In the genomic region with DNA sequence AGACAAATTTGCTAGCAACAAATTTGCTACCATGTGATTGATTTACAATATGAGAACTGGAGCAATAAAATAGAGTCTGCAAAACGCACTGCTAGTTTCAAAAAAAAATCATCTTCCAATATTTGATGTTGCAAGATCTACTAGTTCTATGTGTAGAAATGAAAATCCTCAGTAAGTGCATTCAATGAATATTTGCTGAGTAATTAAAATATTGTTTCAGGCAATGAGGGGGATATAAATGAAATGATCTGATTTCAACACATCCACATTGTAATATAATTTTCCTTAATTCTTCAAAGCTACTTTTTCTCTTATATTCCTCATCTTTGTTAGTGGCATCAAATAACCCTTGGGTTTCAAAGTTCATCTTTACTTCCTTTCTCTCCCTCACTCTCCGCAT, we compare ENCODE assay signal across 25 cellular contexts. TPM values are rescaled to one million over a fixed set of nuclear protein-coding genes. Genes with fewer than 3 reads are reported as not detected.
DNase-seq lines count a peak whose midpoint lies in the region; ATAC-seq, FAIRE-seq and TF ChIP-seq lines count a peak whose summit lies in the region.
"Had no signal": no experiment of that assay in that cellular context is flagged by ENCODE, and none has a peak within 500 bp of the region (broad histone marks: within the 10 kb centered on the region; RNA-seq: fewer than 3 reads in every experiment).

No MANE protein-coding gene starts in this region.

- H3K4me1 ChIP-seq in A549 (peaks cover 8% of the 10 kb centered on the region), IMR-90 (ENCODE audit: control insufficient read depth, insufficient read depth, low read length) (no peaks in the 10 kb centered on the region), tibial artery (no peaks in the 10 kb centered on the region)

- H3K23ac ChIP-seq in IMR-90 (ENCODE audit: low read depth, low read length), result no peak overlapping the region

- H3K14ac ChIP-seq in IMR-90 (replicated peaks; ENCODE audit: low read depth, low read length), result no peak overlapping the region

- POLR2A ChIA-PET in A549 (lab: Yijun Ruan, JAX) (no interaction called here), IMR-90 (lab: Charles Lee; ENCODE audit: unreplicated experiment) (no interaction called here)

- dilution Hi-C loops in IMR-90 (cut with HindIII; ENCODE audit: low sequenced_read_pairs, unreplicated experiment), result no loop called here

- no peak overlapping the region for H2AK5ac ChIP-seq in IMR-90 (ENCODE audit: low read depth, low read length)

- no peak overlapping the region for H3K9ac ChIP-seq in IMR-90 (ENCODE audit: low read depth, low read length)
- H3K9ac ChIP-seq: BLaER1 treated with 17β-estradiol and CSF1 and Interleukin-3, amounts not matched to agents 10 nM and 100 nM had no signal

- H3K27me3 ChIP-seq in IMR-90 (ENCODE audit: control insufficient read depth, insufficient read depth, low read length) (no peaks in the 10 kb centered on the region), tibial artery (no peaks in the 10 kb centered on the region)
- H3K27me3 ChIP-seq: BLaER1 treated with 17β-estradiol and CSF1 and Interleukin-3, amounts not matched to agents 10 nM and 100 nM had no signal

- no peak for TF ChIP-seq RAD21 in A549 (conservative IDR thresholded peaks at IDR 0.05 in 1 of 2, IDR thresholded peaks at IDR 0.05 in 1 of 2)
- TF ChIP-seq RAD21 in IMR-90 (IDR thresholded peaks at IDR 0.05; ENCODE audit: low read length), result no peak

- H2BK15ac ChIP-seq in IMR-90 (ENCODE audit: low read depth, low read length), result no peak overlapping the region

- TF ChIP-seq EP300 in A549 (IDR thresholded peaks at IDR 0.05), result no peak

- intact Hi-C loops in IMR-90 (cut with micrococcal nuclease), result no loop called here
- intact Hi-C loops in tibial artery (cut with DNase I; ENCODE audit: low total_unique reads), result no loop called here

- ATAC-seq in A549 (no peak), IMR-90 (ENCODE audit: low read depth) (no peak), T-helper 17 cell (no peak), omental fat pad (ENCODE audit: low FRiP score) (no peak)
- ATAC-seq: GM12878 had no signal

- no peak for DNase-seq in A549 (ENCODE audit: low read depth in 1 of 2, low spot score in 1 of 2)
- no peak for DNase-seq in IMR-90
- DNase-seq in T-helper 17 cell, result no peak
- no peak for DNase-seq in activated CD4-positive, alpha-beta T cell treated with anti-CD3 and anti-CD28 coated beads, Interleukin-2, amount 50 U/mL, for 48 hours
- DNase-seq in tibial artery, result no peak
- no peak for DNase-seq in omental fat pad (ENCODE audit: low spot score)
- DNase-seq: 8988T; AML-193; CD4-positive, alpha-beta T cell; CD8-positive, alpha-beta memory T cell; COR-L47; DMS 273 treated with DMSO at 0.1 percent for 48 hours; DMS153; DMS53; DMS79; DND-41; EL; GDM1 had no signal

- H3K4ac ChIP-seq in IMR-90 (ENCODE audit: low read depth, low read length), result no peak overlapping the region

- CTCF ChIA-PET in A549 (lab: Yijun Ruan, JAX), result no interaction called here
- CTCF ChIA-PET in IMR-90 (lab: Yijun Ruan, JAX), result no interaction called here

- no peaks in the 10 kb centered on the region for H4K20me1 ChIP-seq in IMR-90 (ENCODE audit: insufficient read depth, low read length)
- H4K20me1 ChIP-seq: BLaER1 treated with 17β-estradiol and CSF1 and Interleukin-3, amounts not matched to agents 10 nM and 100 nM had no signal

- TF ChIP-seq POLR2A in A549 (IDR thresholded peaks at IDR 0.05; ENCODE audit: low read length) (no peak), IMR-90 (IDR thresholded peaks at IDR 0.05; ENCODE audit: low read depth, low read length) (no peak)

- no peak overlapping the region for H4K8ac ChIP-seq in IMR-90 (ENCODE audit: low read depth in 2 of 2, low read length in 2 of 2)

- in situ Hi-C loops in IMR-90 (cut with MboI; ENCODE audit: low sequenced_read_pairs), result no loop called here

- peaks cover 3% of the 10 kb centered on the region for H3K36me3 Mint-ChIP-seq in T-helper 17 cell (ENCODE audit: low read depth)

- H3K4me1 Mint-ChIP-seq in T-helper 17 cell, result peaks cover 9% of the 10 kb centered on the region
- H3K4me1 Mint-ChIP-seq: B cell had no signal

- H3K4me3 ChIP-seq in A549, result no peak overlapping the region
- H3K4me3 ChIP-seq in IMR-90 (ENCODE audit: insufficient read depth, low read depth, low read length), result no peak overlapping the region
- H3K4me3 ChIP-seq in tibial artery, result no peak overlapping the region
- H3K4me3 ChIP-seq: BLaER1 treated with 17β-estradiol and CSF1 and Interleukin-3, amounts not matched to agents 10 nM and 100 nM; GM12878 had no signal

- no peak overlapping the region for H4K91ac ChIP-seq in IMR-90 (ENCODE audit: insufficient read depth, low read depth, low read length)

- no peak overlapping the region for H2BK120ac ChIP-seq in IMR-90 (ENCODE audit: low read depth, low read length)

- H3K4me3 Mint-ChIP-seq in T-helper 17 cell, result no peak overlapping the region
- H3K4me3 Mint-ChIP-seq: B cell; CD4-positive, alpha-beta T cell had no signal

- no peak overlapping the region for H3K18ac ChIP-seq in IMR-90 (ENCODE audit: low read depth, low read length)

- no TSS peak for BruUV-seq in IMR-90 (replicated peaks; lab: Mats Ljungman, UMichigan)

- peak overlapping the region; percentile 11 for H3K27ac Mint-ChIP-seq in T-helper 17 cell
- H3K27ac Mint-ChIP-seq: B cell; CD4-positive, alpha-beta T cell had no signal

- TF ChIP-seq CTCF in A549 (IDR thresholded peaks at IDR 0.05) (no peak), IMR-90 (conservative IDR thresholded peaks at IDR 0.05; ENCODE audit: low read depth, low read length) (no peak), tibial artery (IDR thresholded peaks at IDR 0.05) (no peak), omental fat pad (IDR thresholded peaks at IDR 0.05) (no peak)

- WGBS in A549 (ENCODE audit: missing lambda C conversion rate), result 88% methylated on average over 2 of the region's 2 CpGs
- WGBS in IMR-90 (ENCODE audit: extremely low coverage in 2 of 2, insufficient read length in 1 of 2), 2 experiments, result 100% methylated on average over 1 of the region's 2 CpGs; no CpG with 5 or more reads in 1 of the 2 experiments

- FAIRE-seq in A549 (lab: Jason Lieb, UNC), result no peak
- FAIRE-seq: A204.1, GM12878, GM12892, GM18507 had no signal

- no peaks in the 10 kb centered on the region for H3K9me1 ChIP-seq in IMR-90 (ENCODE audit: insufficient read depth, low read length)

- no peak overlapping the region for H4K5ac ChIP-seq in IMR-90 (ENCODE audit: low read depth, low read length)

- H2BK5ac ChIP-seq in IMR-90 (ENCODE audit: low read depth, low read length, poor library complexity, severe bottlenecking), result no peak overlapping the region

- H3K79me1 ChIP-seq in IMR-90 (ENCODE audit: low read depth in 1 of 2, low read length in 2 of 2), result no peaks in the 10 kb centered on the region; a peak in 1 of 4 replicates

- H3K9me3 ChIP-seq in A549, result no peaks in the 10 kb centered on the region
- H3K9me3 ChIP-seq in IMR-90 (ENCODE audit: control insufficient read depth, insufficient read depth, low read length), result no peaks in the 10 kb centered on the region
- H3K9me3 ChIP-seq in T-helper 17 cell (ENCODE audit: control insufficient read depth, low read length, poor library complexity, severe bottlenecking), result no peaks in the 10 kb centered on the region
- H3K9me3 ChIP-seq in tibial artery, result no peaks in the 10 kb centered on the region
- H3K9me3 ChIP-seq: BLaER1 treated with 17β-estradiol and CSF1 and Interleukin-3, amounts not matched to agents 10 nM and 100 nM had no signal

- H3K27ac ChIP-seq in A549 (no peak overlapping the region), IMR-90 (ENCODE audit: insufficient read depth, low read length) (no peak overlapping the region), tibial artery (no peak overlapping the region)
- H3K27ac ChIP-seq: BLaER1 treated with 17β-estradiol and CSF1 and Interleukin-3, amounts not matched to agents 10 nM and 100 nM; C4-2B had no signal

- no peak overlapping the region for H2BK20ac ChIP-seq in IMR-90 (ENCODE audit: low read depth, low read length)

- H3K56ac ChIP-seq in IMR-90 (ENCODE audit: extremely low read depth, insufficient read depth, low read length), result no peak overlapping the region

- no peaks in the 10 kb centered on the region for H3K27me3 Mint-ChIP-seq in T-helper 17 cell
- H3K27me3 Mint-ChIP-seq: B cell; CD4-positive, alpha-beta T cell; CD8-positive, alpha-beta memory T cell had no signal

- H2AFZ ChIP-seq in IMR-90 (replicated peaks; ENCODE audit: low read length, poor library complexity), result no peak overlapping the region

- H3K36me3 ChIP-seq in IMR-90 (ENCODE audit: control insufficient read depth, insufficient read depth, low read length) (peaks cover 2% of the 10 kb centered on the region; the same call in 1 of the 2 replicates), tibial artery (peaks cover 23 to 45% (median 33%) of the 10 kb centered on the region in 3 donors)

- H3K4me2 ChIP-seq in A549 (no peak overlapping the region), IMR-90 (ENCODE audit: low read depth, low read length) (no peak overlapping the region)
- H3K4me2 ChIP-seq: BLaER1 treated with 17β-estradiol and CSF1 and Interleukin-3, amounts not matched to agents 10 nM and 100 nM had no signal

- no peak overlapping the region for H2AK9ac ChIP-seq in IMR-90 (replicated peaks; ENCODE audit: low read depth, low read length, poor library complexity)

RNA-seq across cellular contexts. Expression of gene OSGEPL1, which starts 6.3 kb away (rescaled TPM):
- polyA plus RNA-seq in A549 (2011; rRNA removed) (13.3 and 14.4 TPM in 2 replicates), A549 (2017; fragmentation: RNase III; extraction: RNeasy Plus Mini Kit Qiagen cat#74134 plus additional on column Dnase treatment) (8.2 to 9.0 TPM (median 8.6 TPM) in 3 replicates), IMR-90 (2012; rRNA removed) (4.1 and 5.0 TPM in 2 replicates)
- polyA plus RNA-seq in A549 (2012; cell fraction: cytosol; rRNA removed), result 3.9 and 4.4 TPM in 2 replicates
- 2.7 and 4.0 TPM in 2 replicates for polyA plus RNA-seq in A549 (2012; cell fraction: nucleus; rRNA removed)
- polyA minus RNA-seq in A549 (2011; rRNA and poly(A)+ RNA removed), result 10.3 and 11.1 TPM in 2 replicates
- total RNA-seq in IMR-90 (2012; rRNA removed) (6.8 and 8.3 TPM in 2 replicates), T-helper 17 cell (1 to 10 TPM; 4.2 to 4.3 TPM), omental fat pad (1 to 10 TPM; 1.3 to 9.6 (median 4.9) TPM)
- polyA plus RNA-seq in IMR-90 (2012; cell fraction: cytosol; rRNA removed), result 0.80 and 0.81 TPM in 2 replicates
- 0.78 and 6.1 TPM in 2 replicates for polyA plus RNA-seq in IMR-90 (2012; cell fraction: nucleus; rRNA removed; ENCODE audit: low replicate concordance)

RNA-seq across cellular contexts. Expression of gene ORMDL1, which starts 27.8 kb away (rescaled TPM):
- polyA plus RNA-seq in A549 (2011; rRNA removed), result 100 and 106 TPM in 2 replicates
- 26.2 and 28.7 TPM in 2 replicates for polyA plus RNA-seq in A549 (2012; cell fraction: cytosol; rRNA removed)
- polyA plus RNA-seq in A549 (2012; cell fraction: nucleus; rRNA removed), result 35.2 and 53.2 TPM in 2 replicates
- 50.3 to 53.1 TPM (median 51.5 TPM) in 3 replicates for polyA plus RNA-seq in A549 (2017; fragmentation: RNase III; extraction: RNeasy Plus Mini Kit Qiagen cat#74134 plus additional on column Dnase treatment)
- 17.7 and 19.8 TPM in 2 replicates for polyA minus RNA-seq in A549 (2011; rRNA and poly(A)+ RNA removed)
- 35.8 and 39.2 TPM in 2 replicates for total RNA-seq in IMR-90 (2012; rRNA removed)
- 48.7 and 66.8 TPM in 2 replicates for polyA plus RNA-seq in IMR-90 (2012; rRNA removed)
- polyA plus RNA-seq in IMR-90 (2012; cell fraction: cytosol; rRNA removed), result 5.4 and 10.2 TPM in 2 replicates
- polyA plus RNA-seq in IMR-90 (2012; cell fraction: nucleus; rRNA removed; ENCODE audit: low replicate concordance), result 49.9 and 616 TPM in 2 replicates
- 100 to 1,000 TPM; 119 to 145 TPM for total RNA-seq in T-helper 17 cell
- total RNA-seq in omental fat pad, result 100 to 1,000 TPM in 2 of 4 donors, 10 to 100 TPM in 2; 74.0 to 114 (median 97.4) TPM

RNA-seq across cellular contexts. Expression of gene PMS1, which starts 27.9 kb away (rescaled TPM):
- polyA plus RNA-seq in A549 (2011; rRNA removed) (21.2 and 28.9 TPM in 2 replicates), A549 (2017; fragmentation: RNase III; extraction: RNeasy Plus Mini Kit Qiagen cat#74134 plus additional on column Dnase treatment) (15.3 to 16.1 TPM (median 15.9 TPM) in 3 replicates), IMR-90 (2012; rRNA removed) (7.1 and 8.1 TPM in 2 replicates)
- 7.1 and 7.3 TPM in 2 replicates for polyA plus RNA-seq in A549 (2012; cell fraction: cytosol; rRNA removed)
- polyA plus RNA-seq in A549 (2012; cell fraction: nucleus; rRNA removed), result 7.3 and 8.1 TPM in 2 replicates
- 21.0 and 24.8 TPM in 2 replicates for polyA minus RNA-seq in A549 (2011; rRNA and poly(A)+ RNA removed)
- total RNA-seq in IMR-90 (2012; rRNA removed) (10.6 and 20.0 TPM in 2 replicates), T-helper 17 cell (10 to 100 TPM; 18.0 to 18.4 TPM), omental fat pad (10 to 100 TPM; 16.8 to 29.8 (median 19.5) TPM)
- polyA plus RNA-seq in IMR-90 (2012; cell fraction: cytosol; rRNA removed), result 0.82 and 1.8 TPM in 2 replicates
- 4.4 and 14.7 TPM in 2 replicates for polyA plus RNA-seq in IMR-90 (2012; cell fraction: nucleus; rRNA removed; ENCODE audit: low replicate concordance)
